ENCODE assay signal across 21 cellular contexts in the genomic region with DNA sequence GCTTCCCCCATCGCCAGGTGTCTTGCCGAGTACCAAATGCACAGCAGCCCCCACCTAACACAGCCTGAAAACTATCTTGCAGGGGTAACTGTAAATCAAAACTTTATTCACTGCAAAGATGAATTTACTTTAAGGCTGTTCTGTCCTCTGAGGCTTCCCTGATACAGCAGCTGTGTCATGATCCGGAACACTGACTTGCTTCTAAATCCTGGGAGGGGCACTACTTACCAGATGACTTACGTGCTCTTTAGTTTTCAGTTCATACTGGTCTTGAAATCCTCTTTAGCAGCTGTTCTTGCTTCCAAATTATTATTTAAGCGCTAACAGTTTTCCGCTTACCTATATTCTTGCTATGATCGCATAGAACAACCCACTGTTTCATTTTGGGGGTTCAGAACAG.
A peak's percentile ranks its signal among the peaks of the same experiment; 100 is the strongest.
DNase-seq lines count a peak whose midpoint lies in the region.
"Had no signal": no experiment of that assay in that cellular context is flagged by ENCODE, and none has a peak within 500 bp of the region (broad histone marks: within the 10 kb centered on the region; RNA-seq: fewer than 3 reads in every experiment).

No MANE protein-coding gene starts in this region.

- no peak overlapping the region for H3K4me3 ChIP-seq in stomach smooth muscle (ENCODE audit: low read length in 2 of 2)
- H3K4me3 ChIP-seq: PC-9 had no signal

- H3K27ac ChIP-seq in stomach smooth muscle (ENCODE audit: low read length) = peak overlapping the region; percentile 37
- H3K27ac ChIP-seq: PC-9, RWPE1 had no signal

- no peaks in the 10 kb centered on the region for H3K9me3 ChIP-seq in stomach smooth muscle (ENCODE audit: control insufficient read depth in 2 of 2, low read length in 2 of 2)
- H3K9me3 ChIP-seq: BE2C had no signal

- H3K9ac ChIP-seq in stomach smooth muscle (ENCODE audit: low read length in 2 of 2) = no peak overlapping the region

- peaks cover 0 to 5% of the 10 kb centered on the region in 2 donors for H3K36me3 ChIP-seq in stomach smooth muscle (ENCODE audit: control insufficient read depth in 2 of 2, insufficient read depth in 2 of 2, low read length in 2 of 2)
- H3K36me3 ChIP-seq: BE2C had no signal

- peak; percentile 11 for DNase-seq in DMS79 treated with DMSO at 0.1 percent for 48 hours (lab: John Stamatoyannopoulos, UW)
- DNase-seq in DMS79 (lab: John Stamatoyannopoulos, UW) = no peak
- DNase-seq in NCI-H82 (lab: John Stamatoyannopoulos, UW) = peak; percentile 76
- peak; percentile 54 for DNase-seq in left kidney (ENCODE audit: low read depth, low spot score)
- DNase-seq in AG08396 (ENCODE audit: low spot score) = no peak
- DNase-seq in COLO668 (lab: John Stamatoyannopoulos, UW; ENCODE audit: unreplicated experiment) = no peak
- no peak for DNase-seq in NK-92 (lab: John Stamatoyannopoulos, UW; ENCODE audit: unreplicated experiment)
- DNase-seq: 8988T; BE2C; Calu3; CD4-positive, alpha-beta memory T cell; GDM1; H9; KBM-7; NCI-H1105 treated with DMSO at 0.1 percent for 48 hours; NCI-H187; NCI-H345; PC-9; SIG-M5 had no signal

- no peaks in the 10 kb centered on the region for H3K27me3 ChIP-seq in stomach smooth muscle (ENCODE audit: control insufficient read depth in 1 of 2, insufficient read depth in 2 of 2, low read length in 2 of 2)
- H3K27me3 ChIP-seq: BE2C had no signal

- peaks cover 24% of the 10 kb centered on the region for H3K4me1 ChIP-seq in stomach smooth muscle (ENCODE audit: control insufficient read depth, insufficient read depth, low read length)
- H3K4me1 ChIP-seq: BE2C had no signal

Comparison
In these comparisons a context has a peak if more than half of its experiments do, and no peak if none do; other contexts are left out.
1. DNase-seq: peak in DMS79 treated with DMSO at 0.1 percent for 48 hours (single experiment), NCI-H82 (single experiment) and left kidney (single experiment); none in DMS79 (single experiment), AG08396 (single experiment), COLO668 (single experiment) and NK-92 (single experiment).